9 cellular contexts compared by ENCODE assay signal in the genomic region with DNA sequence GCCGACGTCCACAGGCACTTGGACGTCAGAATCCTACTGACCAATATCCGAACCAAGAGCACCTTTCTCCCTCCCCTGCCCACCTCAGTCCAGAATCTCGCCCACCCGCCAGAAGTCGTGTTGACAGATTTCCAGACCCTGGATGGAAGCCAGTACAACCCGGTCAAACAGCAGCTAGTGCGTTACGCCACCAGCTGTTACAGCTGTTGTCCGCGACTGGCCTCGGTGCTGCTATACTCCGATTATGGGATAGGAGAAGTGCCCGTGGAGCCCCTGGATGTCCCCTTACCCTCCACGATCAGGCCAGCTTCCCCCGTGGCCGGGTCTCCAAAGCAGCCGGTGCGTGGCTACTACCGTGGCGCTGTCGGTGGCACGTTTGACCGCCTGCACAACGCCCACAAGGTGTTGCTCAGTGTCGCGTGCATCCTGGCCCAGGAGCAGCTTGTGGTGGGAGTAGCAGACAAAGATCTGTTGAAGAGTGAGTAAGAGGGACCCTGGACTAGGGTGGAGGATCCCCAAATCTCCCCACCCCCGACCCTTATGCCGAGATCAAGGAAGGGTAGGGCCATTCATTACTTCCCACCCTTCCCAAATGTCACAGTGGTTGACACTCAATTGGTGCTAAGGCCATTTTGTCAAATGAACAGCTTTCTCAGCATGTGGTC. TPM values are rescaled to one million over a fixed set of nuclear protein-coding genes. Genes with fewer than 3 reads are reported as not detected.
A peak's percentile ranks its signal among the peaks of the same experiment; 100 is the strongest.
DNase-seq lines count a peak whose midpoint lies in the region; ATAC-seq and TF ChIP-seq lines count a peak whose summit lies in the region.
"Had no signal": no experiment of that assay in that cellular context is flagged by ENCODE, and none has a peak within 500 bp of the region (broad histone marks: within the 10 kb centered on the region; RNA-seq: fewer than 3 reads in every experiment).

No MANE protein-coding gene starts in this region.

- intact Hi-C loops in esophagus squamous epithelium (cut with DNase I) = no loop called here

- H3K9me3 ChIP-seq in Peyer's patch (no peaks in the 10 kb centered on the region), esophagus squamous epithelium (no peaks in the 10 kb centered on the region)

- H3K36me3 ChIP-seq in Peyer's patch (peaks cover 0 to 27% (median 0%) of the 10 kb centered on the region in 3 donors), esophagus squamous epithelium (peaks cover 13 to 27% (median 15%) of the 10 kb centered on the region in 3 donors)

- no peaks in the 10 kb centered on the region for H3K27me3 ChIP-seq in Peyer's patch
- H3K27me3 ChIP-seq in esophagus squamous epithelium = no peaks in the 10 kb centered on the region

- peak overlapping the region; percentile 84 for H3K4me3 ChIP-seq in GM08714 (ENCODE audit: low read length)
- peak overlapping the region; percentile 68 to 86 (median 76) for H3K4me3 ChIP-seq in Peyer's patch
- peak overlapping the region; percentile 66 to 91 (median 79) for H3K4me3 ChIP-seq in esophagus squamous epithelium

- H3K9me3 Mint-ChIP-seq in progenitor cell of endocrine pancreas (ENCODE audit: low read depth) = no peaks in the 10 kb centered on the region

- H3K27ac ChIP-seq in Peyer's patch (peak overlapping the region; percentile 80 to 86 (median 84)), esophagus squamous epithelium (peak overlapping the region; percentile 87 to 94 (median 90))

- ATAC-seq in HG03521 (IDR thresholded peaks at IDR 0.05; ENCODE audit: unreplicated experiment) = no peak

- TF ChIP-seq POLR2A in Peyer's patch (IDR thresholded peaks at IDR 0.05) = no peak
- no peak for TF ChIP-seq POLR2A in esophagus squamous epithelium (IDR thresholded peaks at IDR 0.05)

- peaks cover 21% of the 10 kb centered on the region for H3K4me1 Mint-ChIP-seq in progenitor cell of endocrine pancreas (ENCODE audit: low read depth)

- H3K27ac Mint-ChIP-seq in progenitor cell of endocrine pancreas = peak overlapping the region; percentile 98

- DNase-seq in Peyer's patch = no peak
- DNase-seq in esophagus squamous epithelium (lab: John Stamatoyannopoulos, UW) = no peak
- DNase-seq in progenitor cell of endocrine pancreas (ENCODE audit: low spot score, unreplicated experiment) = no peak
- no peak for DNase-seq in effector CD4-positive, alpha-beta T cell
- DNase-seq in EL = no peak
- no peak for DNase-seq in GM19240 (ENCODE audit: insufficient read length, low spot score)
- DNase-seq: NCI-H1930 had no signal

- peaks cover 0 to 38% (median 30%) of the 10 kb centered on the region in 4 donors for H3K4me1 ChIP-seq in Peyer's patch
- peaks cover 35 to 75% (median 39%) of the 10 kb centered on the region in 3 donors for H3K4me1 ChIP-seq in esophagus squamous epithelium

- no peaks in the 10 kb centered on the region for H3K27me3 Mint-ChIP-seq in progenitor cell of endocrine pancreas

- 13 to 31% methylated on average over 8 to 10 of the region's 30 CpGs for WGBS in esophagus squamous epithelium, 2 donors

- H3K4me3 Mint-ChIP-seq in progenitor cell of endocrine pancreas (ENCODE audit: low read depth) = peak overlapping the region; percentile 92

- peaks cover 2% of the 10 kb centered on the region for H3K36me3 Mint-ChIP-seq in progenitor cell of endocrine pancreas (ENCODE audit: insufficient read depth)

- TF ChIP-seq CTCF in Peyer's patch (IDR thresholded peaks at IDR 0.05) (no peak), esophagus squamous epithelium (IDR thresholded peaks at IDR 0.05) (no peak), progenitor cell of endocrine pancreas (IDR thresholded peaks at IDR 0.05; ENCODE audit: unreplicated experiment) (no peak)

RNA-seq across cellular contexts. Expression of gene COASY, which starts 1.0 kb away (rescaled TPM):
- total RNA-seq in Peyer's patch = 10 to 100 TPM; 42.1 to 95.4 (median 80.2) TPM
- total RNA-seq in esophagus squamous epithelium = 10 to 100 TPM; 34.1 to 52.2 (median 46.5) TPM
- total RNA-seq in progenitor cell of endocrine pancreas = 60.0 and 66.9 TPM in 2 replicates

RNA-seq across cellular contexts. Expression of gene MLX, which starts 3.9 kb away (rescaled TPM):
- total RNA-seq in Peyer's patch (100 to 1,000 TPM in 3 of 4 donors, 10 to 100 TPM in 1; 65.2 to 180 (median 133) TPM), esophagus squamous epithelium (10 to 100 TPM; 34.0 to 47.9 (median 39.9) TPM), progenitor cell of endocrine pancreas (26.8 and 33.7 TPM in 2 replicates)

RNA-seq across cellular contexts. Expression of gene HSD17B1, which starts 10.3 kb away (rescaled TPM):
- total RNA-seq in Peyer's patch (1 to 10 TPM in 2 of 4 donors, under 1 TPM in 1, not detected in 1; 0.94 to 3.9 (median 1.7) TPM), esophagus squamous epithelium (10 to 100 TPM in 1 of 4 donors, 1 to 10 TPM in 3; 3.0 to 11.8 (median 6.6) TPM), progenitor cell of endocrine pancreas (1.4 and 2.4 TPM in 2 replicates)

RNA-seq across cellular contexts. Expression of gene PSMC3IP, which starts 14.6 kb away (rescaled TPM):
- 1 to 10 TPM in 2 of 4 donors, not detected in 2; 1.2 to 1.5 TPM for total RNA-seq in Peyer's patch
- 1 to 10 TPM in 3 of 4 donors, under 1 TPM in 1; 0.61 to 4.8 (median 2.8) TPM for total RNA-seq in esophagus squamous epithelium
- 18.1 and 19.6 TPM in 2 replicates for total RNA-seq in progenitor cell of endocrine pancreas

RNA-seq across cellular contexts. Expression of gene NAGLU, which starts 26.9 kb away (rescaled TPM):
- 10 to 100 TPM; 12.4 to 79.2 (median 62.7) TPM for total RNA-seq in Peyer's patch
- total RNA-seq in esophagus squamous epithelium = 10 to 100 TPM; 19.2 to 39.0 (median 26.5) TPM
- 19.0 and 22.9 TPM in 2 replicates for total RNA-seq in progenitor cell of endocrine pancreas
